1 cellular context compared by ENCODE assay signal in the genomic region with DNA sequence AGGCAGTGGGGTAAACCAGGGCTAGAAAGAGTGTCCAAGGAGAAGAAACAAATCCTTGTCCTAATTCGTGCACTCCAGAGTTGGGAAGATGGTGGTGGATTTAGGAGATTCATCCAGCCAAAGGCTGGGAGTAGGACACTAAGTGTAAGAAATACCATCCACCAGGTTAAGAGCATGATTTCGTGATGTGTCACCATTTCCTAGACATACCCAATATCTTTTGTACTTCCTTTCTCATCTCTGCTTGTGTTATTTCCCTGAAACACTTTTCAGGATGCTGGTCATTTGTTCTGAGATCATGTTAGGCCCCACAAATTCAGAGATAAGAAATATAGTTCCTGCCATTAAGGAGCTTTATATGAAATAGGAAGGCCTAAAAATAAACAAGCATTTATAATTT.
TF ChIP-seq lines count a peak whose summit lies in the region.

No MANE protein-coding gene starts in this region.

TF ChIP-seq in IMR-90, 13 proteins besides CTCF, POLR2A, EP300 and RAD21:
- TF ChIP-seq, protein P1, sequence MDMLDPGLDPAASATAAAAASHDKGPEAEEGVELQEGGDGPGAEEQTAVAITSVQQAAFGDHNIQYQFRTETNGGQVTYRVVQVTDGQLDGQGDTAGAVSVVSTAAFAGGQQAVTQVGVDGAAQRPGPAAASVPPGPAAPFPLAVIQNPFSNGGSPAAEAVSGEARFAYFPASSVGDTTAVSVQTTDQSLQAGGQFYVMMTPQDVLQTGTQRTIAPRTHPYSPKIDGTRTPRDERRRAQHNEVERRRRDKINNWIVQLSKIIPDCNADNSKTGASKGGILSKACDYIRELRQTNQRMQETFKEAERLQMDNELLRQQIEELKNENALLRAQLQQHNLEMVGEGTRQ (IDR thresholded peaks at IDR 0.05; ENCODE audit: low read depth, low read length), result no peak
- no peak for TF ChIP-seq FOS (IDR thresholded peaks at IDR 0.05; ENCODE audit: low read depth, low read length)
- TF ChIP-seq CEBPB (IDR thresholded peaks at IDR 0.05; ENCODE audit: low read depth, low read length), result no peak
- no peak for TF ChIP-seq MAFK (IDR thresholded peaks at IDR 0.05; ENCODE audit: low read depth, low read length)
- TF ChIP-seq CHD1 (IDR thresholded peaks at IDR 0.05; ENCODE audit: low read depth, low read length), result no peak
- TF ChIP-seq MAZ (IDR thresholded peaks at IDR 0.05; ENCODE audit: borderline replicate concordance, low read depth, low read length), result no peak
- TF ChIP-seq MXI1 (IDR thresholded peaks at IDR 0.05; ENCODE audit: borderline replicate concordance, low read depth, low read length), result no peak
- TF ChIP-seq SMC3 (IDR thresholded peaks at IDR 0.05; ENCODE audit: low read depth, low read length), result no peak
- no peak for TF ChIP-seq BHLHE40 (IDR thresholded peaks at IDR 0.05; ENCODE audit: low read depth, low read length)
- no peak for TF ChIP-seq NFE2L2 (IDR thresholded peaks at IDR 0.05; ENCODE audit: low read depth, low read length)
- TF ChIP-seq, protein P2, sequence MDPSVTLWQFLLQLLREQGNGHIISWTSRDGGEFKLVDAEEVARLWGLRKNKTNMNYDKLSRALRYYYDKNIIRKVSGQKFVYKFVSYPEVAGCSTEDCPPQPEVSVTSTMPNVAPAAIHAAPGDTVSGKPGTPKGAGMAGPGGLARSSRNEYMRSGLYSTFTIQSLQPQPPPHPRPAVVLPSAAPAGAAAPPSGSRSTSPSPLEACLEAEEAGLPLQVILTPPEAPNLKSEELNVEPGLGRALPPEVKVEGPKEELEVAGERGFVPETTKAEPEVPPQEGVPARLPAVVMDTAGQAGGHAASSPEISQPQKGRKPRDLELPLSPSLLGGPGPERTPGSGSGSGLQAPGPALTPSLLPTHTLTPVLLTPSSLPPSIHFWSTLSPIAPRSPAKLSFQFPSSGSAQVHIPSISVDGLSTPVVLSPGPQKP (IDR thresholded peaks at IDR 0.05; ENCODE audit: borderline replicate concordance, low read depth, low read length), result no peak
